Comparison of ENCODE assay signal across 19 cellular contexts in the genomic region with DNA sequence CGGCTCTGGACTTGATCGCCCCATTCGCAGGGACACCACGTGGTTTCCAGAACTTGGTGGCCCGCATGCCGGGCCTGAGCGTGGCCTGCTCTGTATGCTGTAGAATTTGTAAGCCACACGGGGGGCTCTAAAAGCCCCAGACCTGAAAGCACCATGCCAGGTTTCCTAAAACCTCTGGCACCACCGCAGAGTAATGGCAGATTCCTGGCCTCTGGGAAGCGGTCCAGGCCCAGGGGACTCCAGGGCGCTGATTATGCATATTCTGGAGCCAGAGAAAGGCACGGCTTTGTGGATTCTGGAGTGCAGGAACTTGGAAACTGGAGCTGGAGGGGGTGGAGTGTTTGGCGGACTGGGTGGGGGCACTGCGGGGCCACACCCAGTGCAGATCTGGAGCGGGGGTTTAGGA. TPM values are rescaled to one million over a fixed set of nuclear protein-coding genes. Genes with fewer than 3 reads are reported as not detected.
DNase-seq lines count a peak whose midpoint lies in the region; ATAC-seq, FAIRE-seq and TF ChIP-seq lines count a peak whose summit lies in the region.
"Had no signal": no experiment of that assay in that cellular context is flagged by ENCODE, and none has a peak within 500 bp of the region (broad histone marks: within the 10 kb centered on the region; RNA-seq: fewer than 3 reads in every experiment).

No MANE protein-coding gene starts in this region.

- no peak for FAIRE-seq in A549 (lab: Jason Lieb, UNC)
- FAIRE-seq: GM19239 had no signal

- H3K36me3 ChIP-seq in Karpas-422 (ENCODE audit: insufficient read depth, low read length) (peaks cover 41% of the 10 kb centered on the region), skeletal muscle tissue (ENCODE audit: control insufficient read depth in 3 of 3, insufficient read depth in 3 of 3, low read length in 3 of 3) (peaks cover 50 to 56% (median 54%) of the 10 kb centered on the region in 3 donors)

- WGBS in A549 (ENCODE audit: missing lambda C conversion rate) = 91% methylated on average over 8 of the region's 15 CpGs

- H3K79me2 ChIP-seq in Karpas-422 (ENCODE audit: low read length) = peaks cover 12% of the 10 kb centered on the region

- DNase-seq in A549 (ENCODE audit: low read depth in 1 of 2, low spot score in 1 of 2) (peak in 1 of 2 experiments; percentile 53), Karpas-422 (peak; percentile 60), fibroblast of the aortic adventitia (ENCODE audit: low read depth) (peak; percentile 42), NCI-H345 treated with DMSO at 0.1 percent for 48 hours (lab: John Stamatoyannopoulos, UW; ENCODE audit: unreplicated experiment) (no peak), globus pallidus (ENCODE audit: low spot score) (no peak)
- no peak for DNase-seq in activated CD4-positive, alpha-beta T cell treated with anti-CD3 and anti-CD28 coated beads, Interleukin-2, amount 50 U/mL, for 4 hours
- DNase-seq: activated B cell treated with CpG ODN at 0.5 μM for 24 hours; activated effector memory CD4-positive, alpha-beta T cell treated with Interleukin-2 at 50 U/mL for 16 hours; foreskin keratinocyte; natural killer cell; NCI-H1694 treated with DMSO at 0.1 percent for 48 hours; NCI-H226; T-helper 17 cell had no signal

- H3K4me1 ChIP-seq in A549 = peaks cover 34% of the 10 kb centered on the region
- peaks cover 52% of the 10 kb centered on the region for H3K4me1 ChIP-seq in Karpas-422 (ENCODE audit: low read length)
- H3K4me1 ChIP-seq in skeletal muscle tissue (ENCODE audit: control insufficient read depth in 3 of 3, insufficient read depth in 3 of 3, low read length in 3 of 3) = peaks cover 47 to 61% (median 55%) of the 10 kb centered on the region in 3 donors

- H3K4me3 ChIP-seq in A549 (no peak overlapping the region), Karpas-422 (ENCODE audit: low read length) (no peak overlapping the region), fibroblast of the aortic adventitia (ENCODE audit: low read depth, low read length) (no peak overlapping the region), skeletal muscle tissue (ENCODE audit: low read length in 3 of 3) (no peak overlapping the region)
- H3K4me3 ChIP-seq: HAP-1 had no signal

- H3K27me3 ChIP-seq in Karpas-422 (ENCODE audit: low read length) (no peaks in the 10 kb centered on the region), skeletal muscle tissue (ENCODE audit: control insufficient read depth in 3 of 3, insufficient read depth in 3 of 3, low read length in 3 of 3) (no peaks in the 10 kb centered on the region)
- H3K27me3 ChIP-seq: foreskin keratinocyte had no signal

- H3K9me2 ChIP-seq in Karpas-422 (replicated peaks; ENCODE audit: insufficient read depth, low read length) = no peaks in the 10 kb centered on the region

- POLR2A ChIA-PET in A549 (lab: Yijun Ruan, JAX) = interaction anchor here (2.0 to 9.6 kb wide), 4 partner anchors 12 to 173 kb away, joined by 7 to 175 read pairs (median 28); partner anchors contain the start of genes BAX, GYS1, PLEKHA4 and PPP1R15A

- no peak for TF ChIP-seq POLR2A in A549 (IDR thresholded peaks at IDR 0.05; ENCODE audit: low read length)

- H4K20me1 ChIP-seq in Karpas-422 (ENCODE audit: insufficient read depth, low read depth, low read length) = peaks cover 12% of the 10 kb centered on the region

- peak overlapping the region in 1 of 2 experiments; percentile 96; a peak in 3 of 6 replicates for H3K27ac ChIP-seq in A549
- no peak overlapping the region for H3K27ac ChIP-seq in Karpas-422 (ENCODE audit: low read length)
- peak overlapping the region; percentile 90 for H3K27ac ChIP-seq in skeletal muscle tissue (ENCODE audit: low read depth, low read length)
- H3K27ac ChIP-seq: foreskin keratinocyte had no signal

- TF ChIP-seq CTCF in A549 (IDR thresholded peaks at IDR 0.05) (no peak), fibroblast of the aortic adventitia (IDR thresholded peaks at IDR 0.05; ENCODE audit: insufficient read depth, low read length) (no peak)

- TF ChIP-seq RAD21 in A549 (conservative IDR thresholded peaks at IDR 0.05 in 1 of 2, IDR thresholded peaks at IDR 0.05 in 1 of 2) = no peak

- no peak for TF ChIP-seq EP300 in A549 (IDR thresholded peaks at IDR 0.05)

- H3K9me3 ChIP-seq in A549 = no peaks in the 10 kb centered on the region
- no peaks in the 10 kb centered on the region for H3K9me3 ChIP-seq in Karpas-422 (ENCODE audit: low read length)
- no peaks in the 10 kb centered on the region for H3K9me3 ChIP-seq in skeletal muscle tissue (ENCODE audit: control insufficient read depth in 3 of 3, low read length in 3 of 3)
- H3K9me3 ChIP-seq: HAP-1 had no signal

- CTCF ChIA-PET in A549 (lab: Yijun Ruan, JAX) = interaction anchor here (0.7 to 19.0 kb wide), 8 partner anchors 8 to 176 kb away, joined by 3 to 360 read pairs (median 58); partner anchors contain the start of genes GYS1 and RUVBL2

- H3K9ac ChIP-seq in Karpas-422 (ENCODE audit: low read length) (no peak overlapping the region), skeletal muscle tissue (ENCODE audit: low read depth in 1 of 3, low read length in 3 of 3) (peak overlapping the region in 1 of 3 donors; percentile 50)

- H3K4me2 ChIP-seq in A549 = no peak overlapping the region
- H3K4me2 ChIP-seq in Karpas-422 (ENCODE audit: low read depth, low read length, poor library complexity, severe bottlenecking) = no peak overlapping the region

- peak; percentile 1 to 5; a peak in 5 of 6 replicates for ATAC-seq in A549
- no peak for ATAC-seq in HG03439 (IDR thresholded peaks at IDR 0.05; ENCODE audit: unreplicated experiment)
- ATAC-seq: activated CD8-positive, alpha-beta memory T cell treated with anti-CD3 and anti-CD28 coated beads, Interleukin-2, amount 10 ng/mL, durations not matched to agents 7 days and 5 days; foreskin keratinocyte; natural killer cell; T-helper 17 cell had no signal

- no peak overlapping the region for H2AFZ ChIP-seq in Karpas-422 (ENCODE audit: low read length)

TF ChIP-seq in A549, 52 proteins besides CTCF, POLR2A, EP300 and RAD21 (continues in another document):
- TF ChIP-seq FOSB (CRISPR knock-in tag; IDR thresholded peaks at IDR 0.05) = no peak; the same call in 1 of the 2 replicates
- TF ChIP-seq, protein P1, sequence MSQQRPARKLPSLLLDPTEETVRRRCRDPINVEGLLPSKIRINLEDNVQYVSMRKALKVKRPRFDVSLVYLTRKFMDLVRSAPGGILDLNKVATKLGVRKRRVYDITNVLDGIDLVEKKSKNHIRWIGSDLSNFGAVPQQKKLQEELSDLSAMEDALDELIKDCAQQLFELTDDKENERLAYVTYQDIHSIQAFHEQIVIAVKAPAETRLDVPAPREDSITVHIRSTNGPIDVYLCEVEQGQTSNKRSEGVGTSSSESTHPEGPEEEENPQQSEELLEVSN (IDR thresholded peaks at IDR 0.05; ENCODE audit: borderline replicate concordance, low read depth) = no peak

RNA-seq across cellular contexts. Expression of gene FTL, which starts 3.7 kb away (rescaled TPM):
- polyA plus RNA-seq in A549 (2011; rRNA removed) (4,743 and 7,067 TPM in 2 replicates), A549 (2017; fragmentation: RNase III; extraction: RNeasy Plus Mini Kit Qiagen cat#74134 plus additional on column Dnase treatment) (12,141 to 13,930 TPM (median 13,921 TPM) in 3 replicates)
- polyA plus RNA-seq in A549 (2012; cell fraction: cytosol; rRNA removed) = 10,619 and 11,714 TPM in 2 replicates
- polyA plus RNA-seq in A549 (2012; cell fraction: nucleus; rRNA removed) = 4,146 and 4,930 TPM in 2 replicates
- 3,763 and 4,254 TPM in 2 replicates for polyA minus RNA-seq in A549 (2011; rRNA and poly(A)+ RNA removed)
- 6,036 and 6,638 TPM in 2 replicates for total RNA-seq in Karpas-422 (2014; rRNA removed; shearing (Covaris generic); ENCODE audit: low replicate concordance)
- total RNA-seq in fibroblast of the aortic adventitia (ENCODE audit: low replicate concordance) (5,494 and 8,302 TPM in 2 replicates), skeletal muscle tissue (470 TPM)

RNA-seq across cellular contexts. Expression of gene BAX, which starts 14.1 kb away (rescaled TPM):
- polyA plus RNA-seq in A549 (2011; rRNA removed) (120 and 134 TPM in 2 replicates), A549 (2017; fragmentation: RNase III; extraction: RNeasy Plus Mini Kit Qiagen cat#74134 plus additional on column Dnase treatment) (265 to 299 TPM (median 284 TPM) in 3 replicates)
- polyA plus RNA-seq in A549 (2012; cell fraction: cytosol; rRNA removed) = 334 and 386 TPM in 2 replicates
- polyA plus RNA-seq in A549 (2012; cell fraction: nucleus; rRNA removed) = 294 and 323 TPM in 2 replicates
- 120 and 135 TPM in 2 replicates for polyA minus RNA-seq in A549 (2011; rRNA and poly(A)+ RNA removed)
- total RNA-seq in Karpas-422 (2014; rRNA removed; shearing (Covaris generic); ENCODE audit: low replicate concordance) = 93.8 and 164 TPM in 2 replicates
- total RNA-seq in fibroblast of the aortic adventitia (ENCODE audit: low replicate concordance) (15.5 and 45.8 TPM in 2 replicates), skeletal muscle tissue (20.4 TPM)

RNA-seq across cellular contexts. Expression of gene GYS1, which starts 24.3 kb away (rescaled TPM):
- 10.3 and 16.4 TPM in 2 replicates for polyA plus RNA-seq in A549 (2011; rRNA removed)
- 20.9 and 27.4 TPM in 2 replicates for polyA plus RNA-seq in A549 (2012; cell fraction: cytosol; rRNA removed)
- 56.7 and 57.3 TPM in 2 replicates for polyA plus RNA-seq in A549 (2012; cell fraction: nucleus; rRNA removed)
- 23.8 to 25.0 TPM (median 24.8 TPM) in 3 replicates for polyA plus RNA-seq in A549 (2017; fragmentation: RNase III; extraction: RNeasy Plus Mini Kit Qiagen cat#74134 plus additional on column Dnase treatment)
- 29.5 and 30.2 TPM in 2 replicates for polyA minus RNA-seq in A549 (2011; rRNA and poly(A)+ RNA removed)
- total RNA-seq in Karpas-422 (2014; rRNA removed; shearing (Covaris generic); ENCODE audit: low replicate concordance) = 39.0 and 42.6 TPM in 2 replicates
- total RNA-seq in fibroblast of the aortic adventitia (ENCODE audit: low replicate concordance) = 5.5 and 38.6 TPM in 2 replicates
- total RNA-seq in skeletal muscle tissue = 42.8 TPM

RNA-seq across cellular contexts. Expression of gene RUVBL2, which starts 24.9 kb away (rescaled TPM):
- 146 and 186 TPM in 2 replicates for polyA plus RNA-seq in A549 (2011; rRNA removed)
- polyA plus RNA-seq in A549 (2012; cell fraction: cytosol; rRNA removed) = 517 and 543 TPM in 2 replicates
- 718 and 862 TPM in 2 replicates for polyA plus RNA-seq in A549 (2012; cell fraction: nucleus; rRNA removed)
- 213 to 274 TPM (median 225 TPM) in 3 replicates for polyA plus RNA-seq in A549 (2017; fragmentation: RNase III; extraction: RNeasy Plus Mini Kit Qiagen cat#74134 plus additional on column Dnase treatment)
- 231 and 334 TPM in 2 replicates for polyA minus RNA-seq in A549 (2011; rRNA and poly(A)+ RNA removed)
- total RNA-seq in Karpas-422 (2014; rRNA removed; shearing (Covaris generic); ENCODE audit: low replicate concordance) = 107 and 298 TPM in 2 replicates
- total RNA-seq in fibroblast of the aortic adventitia (ENCODE audit: low replicate concordance) = 16.3 and 119 TPM in 2 replicates
- total RNA-seq in skeletal muscle tissue = 101 TPM

RNA-seq across cellular contexts. Expression of gene DHDH, which starts 35.3 kb away (rescaled TPM):
- polyA plus RNA-seq in A549 (2011; rRNA removed) (0.60 and 0.78 TPM in 2 replicates), A549 (2017; fragmentation: RNase III; extraction: RNeasy Plus Mini Kit Qiagen cat#74134 plus additional on column Dnase treatment) (1.1 to 1.2 TPM (median 1.2 TPM) in 3 replicates)
- polyA plus RNA-seq in A549 (2012; cell fraction: cytosol; rRNA removed) = 0.90 and 1.1 TPM in 2 replicates
- 0.93 and 1.1 TPM in 2 replicates for polyA plus RNA-seq in A549 (2012; cell fraction: nucleus; rRNA removed)
- polyA minus RNA-seq in A549 (2011; rRNA and poly(A)+ RNA removed) = 0.29 TPM in 1 of 2 replicates, not detected in the other
- 1.4 and 3.3 TPM in 2 replicates for total RNA-seq in Karpas-422 (2014; rRNA removed; shearing (Covaris generic); ENCODE audit: low replicate concordance)
- total RNA-seq in fibroblast of the aortic adventitia (ENCODE audit: low replicate concordance) (not detected in 2 replicates), skeletal muscle tissue (not detected)
- total RNA-seq: activated B cell treated with CpG ODN at 0.5 μM for 24 hours, natural killer cell, posterior vena cava had no signal

Comparison
In these comparisons a context has a peak if more than half of its experiments do, and no peak if none do; other contexts are left out.
1. DNase-seq: peak in Karpas-422 (single experiment) and fibroblast of the aortic adventitia (single experiment); none in NCI-H345 treated with DMSO at 0.1 percent for 48 hours (single experiment), activated CD4-positive, alpha-beta T cell treated with anti-CD3 and anti-CD28 coated beads, Interleukin-2, amount 50 U/mL, for 4 hours (0 of 2) and globus pallidus (single experiment).
2. RNA of gene FTL, which starts 3.7 kb away (total RNA-seq): 6,036 to 6,638 TPM in Karpas-422 and 5,494 to 8,302 TPM in fibroblast of the aortic adventitia; 470 TPM in skeletal muscle tissue (single experiment); every median in the first group is over 10 times any median in the second.